In genomic region chr5:122400961-122401360, GRCh38 we compare ENCODE assay signal across 18 cellular contexts.
DNase-seq lines count a peak whose midpoint lies in the region; ATAC-seq and TF ChIP-seq lines count a peak whose summit lies in the region.
"Had no signal": no experiment of that assay in that cellular context is flagged by ENCODE, and none has a peak within 500 bp of the region (broad histone marks: within the 10 kb centered on the region; RNA-seq: fewer than 3 reads in every experiment).

No MANE protein-coding gene starts in this region.

- CTCF ChIA-PET in activated CD8-positive, alpha-beta T cell treated with anti-CD3 and anti-CD28 coated beads for 36 hours (lab: Charles Lee) = no interaction called here

- no peak overlapping the region for H3K27ac ChIP-seq in heart right ventricle
- H3K27ac ChIP-seq: A549, C4-2B, RWPE1, SJCRH30 had no signal

- H3K36me3 Mint-ChIP-seq in activated CD8-positive, alpha-beta T cell treated with anti-CD3 and anti-CD28 coated beads for 36 hours (ENCODE audit: low read depth) = no peaks in the 10 kb centered on the region

- no peaks in the 10 kb centered on the region for H3K9me3 Mint-ChIP-seq in activated CD8-positive, alpha-beta T cell treated with anti-CD3 and anti-CD28 coated beads for 36 hours

- WGBS in heart right ventricle, 2 donors = 76 to 81% methylated on average over 1 of the region's 1 CpG

- H3K27me3 ChIP-seq in heart right ventricle = peaks cover 0 to 3% (median 0%) of the 10 kb centered on the region in 7 donors
- H3K27me3 ChIP-seq: SJCRH30 had no signal

- intact Hi-C loops in Right ventricle myocardium inferior (cut with DNase I) = no loop called here
- intact Hi-C loops in heart right ventricle (cut with DNase I) = loop anchor here in 1 of 10 donors (10.0 kb wide), 1 partner anchor 116 kb away; no protein-coding TSS in a partner anchor
- intact Hi-C loops in activated CD8-positive, alpha-beta T cell treated with anti-CD3 and anti-CD28 coated beads for 36 hours (cut with micrococcal nuclease) = no loop called here

- H3K4me1 Mint-ChIP-seq in activated CD8-positive, alpha-beta T cell treated with anti-CD3 and anti-CD28 coated beads for 36 hours (ENCODE audit: low read depth) = no peaks in the 10 kb centered on the region

- H3K36me3 ChIP-seq in heart right ventricle = no peaks in the 10 kb centered on the region
- H3K36me3 ChIP-seq: SJCRH30 had no signal

- H3K4me1 ChIP-seq in heart right ventricle = no peaks in the 10 kb centered on the region
- H3K4me1 ChIP-seq: A549, SJCRH30 had no signal

- ATAC-seq in Right ventricle myocardium inferior = peak; percentile 44
- ATAC-seq in heart right ventricle = no peak
- ATAC-seq in activated CD8-positive, alpha-beta T cell treated with anti-CD3 and anti-CD28 coated beads for 36 hours = no peak
- ATAC-seq: A549 had no signal

- no peak overlapping the region for H3K4me3 Mint-ChIP-seq in activated CD8-positive, alpha-beta T cell treated with anti-CD3 and anti-CD28 coated beads for 36 hours

- H3K4me3 ChIP-seq in heart right ventricle = no peak overlapping the region
- H3K4me3 ChIP-seq: A549, SJCRH30 had no signal

- H3K9me3 ChIP-seq in heart right ventricle = no peaks in the 10 kb centered on the region
- H3K9me3 ChIP-seq: A549, SJCRH30 had no signal

- no peaks in the 10 kb centered on the region for H3K27me3 Mint-ChIP-seq in activated CD8-positive, alpha-beta T cell treated with anti-CD3 and anti-CD28 coated beads for 36 hours

- H3K27ac Mint-ChIP-seq in activated CD8-positive, alpha-beta T cell treated with anti-CD3 and anti-CD28 coated beads for 36 hours = no peak overlapping the region

- POLR2A ChIA-PET in activated CD8-positive, alpha-beta T cell treated with anti-CD3 and anti-CD28 coated beads for 36 hours (lab: Charles Lee) = no interaction called here

- no peak for TF ChIP-seq CTCF in heart right ventricle (IDR thresholded peaks at IDR 0.05)
- TF ChIP-seq CTCF in activated CD8-positive, alpha-beta T cell treated with anti-CD3 and anti-CD28 coated beads for 36 hours (IDR thresholded peaks at IDR 0.05) = no peak

- DNase-seq in Right ventricle myocardium inferior (ENCODE audit: missing footprints) = no peak
- no peak for DNase-seq in heart right ventricle
- peak; percentile 98 for DNase-seq in NCI-H69 (lab: John Stamatoyannopoulos, UW)
- DNase-seq in fibroblast of gingiva (ENCODE audit: low read depth) = peak; percentile 8
- DNase-seq in HuH-7.5 (ENCODE audit: low spot score) = no peak
- DNase-seq in NOMO-1 treated with DMSO at 0.1 percent for 48 hours (lab: John Stamatoyannopoulos, UW; ENCODE audit: unreplicated experiment) = no peak
- DNase-seq in activated CD8-positive, alpha-beta T cell treated with anti-CD3 and anti-CD28 coated beads for 36 hours = no peak
- no peak for DNase-seq in NCI-H187 (lab: John Stamatoyannopoulos, UW)
- DNase-seq: DMS153; KBM-7; NCI-H1417 treated with DMSO at 0.1 percent for 48 hours; NCI-H2081 treated with DMSO at 0.1 percent for 48 hours; NCI-H345; NK-92 treated with Interleukin-12 subunit alpha and Interleukin-12 subunit beta, amount 100 ng/mL, for 24 hours; SJCRH30 had no signal

Comparison
In these comparisons a context has a peak if more than half of its experiments do, and no peak if none do; other contexts are left out.
1. DNase-seq: peak in NCI-H69 (single experiment) and fibroblast of gingiva (single experiment); none in Right ventricle myocardium inferior (single experiment), heart right ventricle (0 of 2), HuH-7.5 (single experiment), NOMO-1 treated with DMSO at 0.1 percent for 48 hours (single experiment), activated CD8-positive, alpha-beta T cell treated with anti-CD3 and anti-CD28 coated beads for 36 hours (single experiment) and NCI-H187 (0 of 2).